10 cellular contexts compared by ENCODE assay signal in the genomic region with DNA sequence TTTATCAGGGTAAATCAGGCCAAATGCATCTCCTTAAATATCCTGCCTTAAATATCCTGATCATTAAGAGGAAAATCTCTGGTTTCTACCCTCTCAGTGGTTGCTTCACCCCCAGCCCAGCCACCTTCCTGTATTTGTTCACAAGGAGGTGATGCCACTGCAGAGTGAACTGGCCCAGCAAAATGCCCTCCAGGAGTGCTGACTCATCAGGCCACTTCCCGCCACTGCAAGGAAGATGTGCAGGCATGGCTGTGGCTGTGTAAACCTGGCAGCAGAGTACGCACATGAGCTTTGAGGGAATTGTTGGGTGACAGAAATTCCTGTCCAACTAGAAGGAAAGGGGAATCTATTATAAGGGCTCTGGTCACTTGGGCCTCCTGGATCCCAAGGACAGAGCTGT. TPM values are rescaled to one million over a fixed set of nuclear protein-coding genes. Genes with fewer than 3 reads are reported as not detected.
DNase-seq lines count a peak whose midpoint lies in the region; ATAC-seq lines count a peak whose summit lies in the region.
"Had no signal": no experiment of that assay in that cellular context is flagged by ENCODE, and none has a peak within 500 bp of the region (broad histone marks: within the 10 kb centered on the region; RNA-seq: fewer than 3 reads in every experiment).

No MANE protein-coding gene starts in this region.

- no peak overlapping the region for H3K27ac ChIP-seq in CD4-positive, alpha-beta memory T cell (ENCODE audit: low read depth, low read length)
- H3K27ac ChIP-seq: thyroid gland had no signal

- H3K36me3 ChIP-seq in CD4-positive, alpha-beta memory T cell (ENCODE audit: insufficient read depth, low read length), result peaks cover 18% of the 10 kb centered on the region
- peaks cover 15% of the 10 kb centered on the region; the same call in 1 of the 2 replicates for H3K36me3 ChIP-seq in MG63

- H3K27me3 ChIP-seq in CD4-positive, alpha-beta memory T cell (ENCODE audit: insufficient read depth, low read length), result no peaks in the 10 kb centered on the region
- H3K27me3 ChIP-seq in MG63, result no peaks in the 10 kb centered on the region
- H3K27me3 ChIP-seq: thyroid gland had no signal

- peaks cover 73 to 74% of the 10 kb centered on the region in 2 donors for H3K36me3 Mint-ChIP-seq in CD4-positive, alpha-beta memory T cell
- peaks cover 54 to 78% (median 72%) of the 10 kb centered on the region in 3 donors for H3K36me3 Mint-ChIP-seq in immature natural killer cell

- no peak overlapping the region for H3K4me3 ChIP-seq in CD4-positive, alpha-beta memory T cell (ENCODE audit: low read length in 2 of 2)
- H3K4me3 ChIP-seq in MG63, result no peak overlapping the region
- H3K4me3 ChIP-seq: thyroid gland had no signal

- POLR2A ChIA-PET in CD4-positive, alpha-beta memory T cell (lab: Charles Lee; ENCODE audit: partially characterized antibody), result no interaction called here

- peak; percentile 70 for ATAC-seq in left lobe of liver

- no peak overlapping the region for H3K4me3 Mint-ChIP-seq in CD4-positive, alpha-beta memory T cell
- H3K4me3 Mint-ChIP-seq in immature natural killer cell, result no peak overlapping the region
- H3K4me3 Mint-ChIP-seq: memory B cell had no signal

- CTCF ChIA-PET in CD4-positive, alpha-beta memory T cell (lab: Charles Lee; ENCODE audit: partially characterized antibody), result no interaction called here

- H3K9me3 ChIP-seq in CD4-positive, alpha-beta memory T cell (ENCODE audit: control insufficient read depth in 1 of 2, low read length in 2 of 2), result peaks cover 0 to 12% of the 10 kb centered on the region in 2 donors
- H3K9me3 ChIP-seq in MG63, result peaks cover 6% of the 10 kb centered on the region
- H3K9me3 ChIP-seq: thyroid gland had no signal

- H3K27ac Mint-ChIP-seq in CD4-positive, alpha-beta memory T cell, result peak overlapping the region in 4 of 7 donors; percentile 9 to 59 (median 37)
- H3K27ac Mint-ChIP-seq in immature natural killer cell, result no peak overlapping the region
- H3K27ac Mint-ChIP-seq: memory B cell had no signal

- DNase-seq in CD4-positive, alpha-beta memory T cell, result no peak
- DNase-seq in MG63 (peak; percentile 44), amniotic stem cell (lab: John Stamatoyannopoulos, UW) (peak; percentile 26), left lobe of liver (ENCODE audit: low spot score) (peak; percentile 59), ecto neural progenitor cell (ENCODE audit: low spot score) (no peak), T-helper 9 cell (no peak), NCI-H748 treated with DMSO at 0.1 percent for 48 hours (lab: John Stamatoyannopoulos, UW) (no peak), immature natural killer cell (no peak)

- H3K4me1 ChIP-seq in CD4-positive, alpha-beta memory T cell (ENCODE audit: insufficient read depth, low read length), result no peaks in the 10 kb centered on the region
- H3K4me1 ChIP-seq: thyroid gland had no signal

- no peaks in the 10 kb centered on the region for H3K27me3 Mint-ChIP-seq in CD4-positive, alpha-beta memory T cell
- peaks cover 0 to 1% (median 0%) of the 10 kb centered on the region in 3 donors for H3K27me3 Mint-ChIP-seq in immature natural killer cell (ENCODE audit: low read depth in 3 of 3)
- H3K27me3 Mint-ChIP-seq: memory B cell had no signal

- H3K4me1 Mint-ChIP-seq in CD4-positive, alpha-beta memory T cell, result peaks cover 0 to 16% (median 6%) of the 10 kb centered on the region in 4 donors
- peaks cover 0 to 5% of the 10 kb centered on the region in 2 donors for H3K4me1 Mint-ChIP-seq in immature natural killer cell

- intact Hi-C loops in CD4-positive, alpha-beta memory T cell (cut with micrococcal nuclease), result no loop called here

- peaks cover 0 to 34% (median 26%) of the 10 kb centered on the region in 8 donors for H3K9me3 Mint-ChIP-seq in CD4-positive, alpha-beta memory T cell
- peaks cover 10 to 29% (median 25%) of the 10 kb centered on the region in 6 donors for H3K9me3 Mint-ChIP-seq in immature natural killer cell

RNA-seq across cellular contexts. Expression of gene NQO2, which starts 13.8 kb away (rescaled TPM):
- 10 to 100 TPM; 34.2 to 36.6 TPM for total RNA-seq in CD4-positive, alpha-beta memory T cell
- 10 to 100 TPM; 49.1 to 53.1 TPM for polyA plus RNA-seq in CD4-positive, alpha-beta memory T cell
- 4.2 and 17.6 TPM in 2 replicates for total RNA-seq in MG63 (2014; rRNA removed; shearing (Covaris generic); ENCODE audit: low replicate concordance)
- total RNA-seq in left lobe of liver, result 62.7 TPM
- polyA plus RNA-seq in immature natural killer cell, result 10 to 100 TPM; 55.5 to 74.7 (median 67.9) TPM

RNA-seq across cellular contexts. Expression of gene SERPINB6, which starts 42.1 kb away (rescaled TPM):
- 10 to 100 TPM; 41.2 to 41.9 TPM for total RNA-seq in CD4-positive, alpha-beta memory T cell
- polyA plus RNA-seq in CD4-positive, alpha-beta memory T cell, result 10 to 100 TPM; 47.1 to 58.0 TPM
- total RNA-seq in MG63 (2014; rRNA removed; shearing (Covaris generic); ENCODE audit: low replicate concordance), result 45.1 and 59.9 TPM in 2 replicates
- 31.8 TPM for total RNA-seq in left lobe of liver
- 100 to 1,000 TPM; 196 to 243 (median 199) TPM for polyA plus RNA-seq in immature natural killer cell

RNA-seq across cellular contexts. Expression of gene RIPK1, which starts 54.8 kb away (rescaled TPM):
- total RNA-seq in CD4-positive, alpha-beta memory T cell, result 10 to 100 TPM; 38.7 to 39.0 TPM
- polyA plus RNA-seq in CD4-positive, alpha-beta memory T cell, result 10 to 100 TPM; 13.1 to 31.0 TPM
- 10.1 and 12.3 TPM in 2 replicates for total RNA-seq in MG63 (2014; rRNA removed; shearing (Covaris generic); ENCODE audit: low replicate concordance)
- 12.6 TPM for total RNA-seq in left lobe of liver
- 10 to 100 TPM; 13.8 to 32.6 (median 23.5) TPM for polyA plus RNA-seq in immature natural killer cell

Comparison
In these comparisons a context has a peak if more than half of its experiments do, and no peak if none do; other contexts are left out.
1. DNase-seq: peak in MG63 (single experiment), amniotic stem cell (single experiment) and left lobe of liver (single experiment); none in CD4-positive, alpha-beta memory T cell (0 of 5), ecto neural progenitor cell (single experiment), T-helper 9 cell (single experiment), NCI-H748 treated with DMSO at 0.1 percent for 48 hours (single experiment) and immature natural killer cell (0 of 3).
2. H3K27ac Mint-ChIP-seq: peak in CD4-positive, alpha-beta memory T cell (4 of 7); none in immature natural killer cell (0 of 6).